In genomic region chr9:34139477-34140146, GRCh38 we compare ENCODE assay signal across 1 cellular context.
TF ChIP-seq lines count a peak whose summit lies in the region.

No MANE protein-coding gene starts in this region.

TF ChIP-seq in WTC11, 78 proteins besides CTCF, POLR2A, EP300 and RAD21 (continued from another document):
- no peak for TF ChIP-seq FOXP4 (CRISPR knock-in tag; IDR thresholded peaks at IDR 0.05)
TF ChIP-seq in WTC11: peak in this region for 1.
